1 cellular context compared by ENCODE assay signal in the genomic region with DNA sequence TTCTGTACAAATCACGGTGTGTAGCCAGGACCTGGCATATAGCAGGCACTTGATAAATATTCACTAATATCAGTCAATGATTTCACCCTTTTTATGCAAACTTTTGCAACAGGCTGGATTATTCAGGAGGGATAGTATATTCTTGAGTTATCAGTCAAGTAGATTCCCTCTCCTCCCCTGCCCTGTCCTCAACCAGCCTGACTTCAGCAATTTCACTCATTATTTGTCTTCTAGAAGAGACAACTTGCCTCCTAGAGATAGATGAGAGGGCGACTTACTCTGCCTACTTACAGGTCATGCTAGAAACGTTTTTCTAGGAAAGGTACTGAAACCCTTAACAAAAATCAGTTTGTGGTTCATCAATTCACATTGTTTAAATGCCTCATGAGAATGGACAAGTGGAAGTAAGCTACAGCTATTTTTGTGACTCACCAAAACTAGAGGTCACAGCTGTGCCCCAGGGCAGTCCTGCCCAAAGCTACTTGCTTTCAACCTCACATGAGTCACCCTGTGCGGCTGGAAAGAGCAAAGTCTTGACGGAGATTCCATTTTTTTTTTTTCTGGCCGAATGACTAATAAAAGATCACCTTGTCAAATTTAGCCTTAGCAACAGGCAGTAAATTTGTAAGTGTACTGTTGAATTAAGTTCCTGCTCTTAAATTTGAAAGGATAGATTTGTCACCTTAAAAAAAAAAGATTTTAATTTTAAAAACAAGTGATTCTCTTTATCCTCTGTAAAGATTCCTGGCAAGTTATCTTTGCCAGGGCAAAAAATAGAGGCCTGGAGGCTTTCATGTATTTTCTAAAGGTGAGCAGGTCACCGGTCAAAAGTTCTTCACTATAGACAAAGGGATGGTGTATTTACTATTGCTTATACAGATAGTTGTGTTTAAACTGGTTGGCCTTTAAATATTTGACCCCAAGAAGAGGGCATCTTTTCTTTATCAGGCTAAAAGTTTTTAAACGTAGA.
TF ChIP-seq lines count a peak whose summit lies in the region.

No MANE protein-coding gene starts in this region.

TF ChIP-seq in HepG2, 621 proteins besides CTCF, POLR2A, EP300 and RAD21 (continued from another document and continues in another):
- TF ChIP-seq, protein P1, sequence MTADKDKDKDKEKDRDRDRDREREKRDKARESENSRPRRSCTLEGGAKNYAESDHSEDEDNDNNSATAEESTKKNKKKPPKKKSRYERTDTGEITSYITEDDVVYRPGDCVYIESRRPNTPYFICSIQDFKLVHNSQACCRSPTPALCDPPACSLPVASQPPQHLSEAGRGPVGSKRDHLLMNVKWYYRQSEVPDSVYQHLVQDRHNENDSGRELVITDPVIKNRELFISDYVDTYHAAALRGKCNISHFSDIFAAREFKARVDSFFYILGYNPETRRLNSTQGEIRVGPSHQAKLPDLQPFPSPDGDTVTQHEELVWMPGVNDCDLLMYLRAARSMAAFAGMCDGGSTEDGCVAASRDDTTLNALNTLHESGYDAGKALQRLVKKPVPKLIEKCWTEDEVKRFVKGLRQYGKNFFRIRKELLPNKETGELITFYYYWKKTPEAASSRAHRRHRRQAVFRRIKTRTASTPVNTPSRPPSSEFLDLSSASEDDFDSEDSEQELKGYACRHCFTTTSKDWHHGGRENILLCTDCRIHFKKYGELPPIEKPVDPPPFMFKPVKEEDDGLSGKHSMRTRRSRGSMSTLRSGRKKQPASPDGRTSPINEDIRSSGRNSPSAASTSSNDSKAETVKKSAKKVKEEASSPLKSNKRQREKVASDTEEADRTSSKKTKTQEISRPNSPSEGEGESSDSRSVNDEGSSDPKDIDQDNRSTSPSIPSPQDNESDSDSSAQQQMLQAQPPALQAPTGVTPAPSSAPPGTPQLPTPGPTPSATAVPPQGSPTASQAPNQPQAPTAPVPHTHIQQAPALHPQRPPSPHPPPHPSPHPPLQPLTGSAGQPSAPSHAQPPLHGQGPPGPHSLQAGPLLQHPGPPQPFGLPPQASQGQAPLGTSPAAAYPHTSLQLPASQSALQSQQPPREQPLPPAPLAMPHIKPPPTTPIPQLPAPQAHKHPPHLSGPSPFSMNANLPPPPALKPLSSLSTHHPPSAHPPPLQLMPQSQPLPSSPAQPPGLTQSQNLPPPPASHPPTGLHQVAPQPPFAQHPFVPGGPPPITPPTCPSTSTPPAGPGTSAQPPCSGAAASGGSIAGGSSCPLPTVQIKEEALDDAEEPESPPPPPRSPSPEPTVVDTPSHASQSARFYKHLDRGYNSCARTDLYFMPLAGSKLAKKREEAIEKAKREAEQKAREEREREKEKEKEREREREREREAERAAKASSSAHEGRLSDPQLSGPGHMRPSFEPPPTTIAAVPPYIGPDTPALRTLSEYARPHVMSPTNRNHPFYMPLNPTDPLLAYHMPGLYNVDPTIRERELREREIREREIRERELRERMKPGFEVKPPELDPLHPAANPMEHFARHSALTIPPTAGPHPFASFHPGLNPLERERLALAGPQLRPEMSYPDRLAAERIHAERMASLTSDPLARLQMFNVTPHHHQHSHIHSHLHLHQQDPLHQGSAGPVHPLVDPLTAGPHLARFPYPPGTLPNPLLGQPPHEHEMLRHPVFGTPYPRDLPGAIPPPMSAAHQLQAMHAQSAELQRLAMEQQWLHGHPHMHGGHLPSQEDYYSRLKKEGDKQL (CRISPR knock-in tag; IDR thresholded peaks at IDR 0.05; ENCODE audit: low read depth), result peak; percentile 64
- TF ChIP-seq ERF (CRISPR knock-in tag; IDR thresholded peaks at IDR 0.05) (peak; percentile 52), IKZF4 (CRISPR knock-in tag; IDR thresholded peaks at IDR 0.05; ENCODE audit: borderline replicate concordance, low read depth, not compliant biosample characterization) (no peak), MYC (CRISPR knock-in tag; IDR thresholded peaks at IDR 0.05; ENCODE audit: borderline replicate concordance) (0 out of 2 replicates have a peak, but pooled peaks have one; percentile 34), ZNF672 (CRISPR knock-in tag; IDR thresholded peaks at IDR 0.05) (no peak), ZNF775 (CRISPR knock-in tag; IDR thresholded peaks at IDR 0.05; ENCODE audit: borderline replicate concordance) (no peak), ZFP36L1 (CRISPR knock-in tag; IDR thresholded peaks at IDR 0.05) (0 out of 2 replicates have a peak, but pooled peaks have one; percentile 30), SALL1 (CRISPR knock-in tag; IDR thresholded peaks at IDR 0.05) (peak; percentile 88), MLLT10 (CRISPR knock-in tag; IDR thresholded peaks at IDR 0.05) (no peak), CREB1 (IDR thresholded peaks at IDR 0.05) (peak; percentile 67), CREB1 (CRISPR knock-in tag; IDR thresholded peaks at IDR 0.05) (peak; percentile 27; the same call in 1 of the 2 replicates), POLR2G (IDR thresholded peaks at IDR 0.05; ENCODE audit: low read depth, low read length) (0 out of 2 replicates have a peak, but pooled peaks have one; percentile 36), ZKSCAN8 (CRISPR knock-in tag; IDR thresholded peaks at IDR 0.05; ENCODE audit: borderline replicate concordance) (peak; percentile 29; the same call in 1 of the 2 replicates), ZNF562 (CRISPR knock-in tag; IDR thresholded peaks at IDR 0.05; ENCODE audit: borderline replicate concordance) (no peak), CEBPG (CRISPR knock-in tag; IDR thresholded peaks at IDR 0.05) (0 out of 2 replicates have a peak, but pooled peaks have one; percentile 26), ATF1 (CRISPR knock-in tag; IDR thresholded peaks at IDR 0.05) (peak; percentile 56), RBM39 (IDR thresholded peaks at IDR 0.05; ENCODE audit: low read depth, low read length, poor library complexity, severe bottlenecking) (no peak), RARA (CRISPR knock-in tag; IDR thresholded peaks at IDR 0.05) (peak; percentile 95), ZNF34 (CRISPR knock-in tag; IDR thresholded peaks at IDR 0.05; ENCODE audit: borderline replicate concordance) (no peak), SRSF4 (IDR thresholded peaks at IDR 0.05; ENCODE audit: low read depth, low read length, poor library complexity, severe bottlenecking) (no peak), XRCC5 (optimal IDR thresholded peaks at IDR 0.05; ENCODE audit: low read length) (peak; percentile 35), MAFK (conservative IDR thresholded peaks at IDR 0.05 in 1 of 2, IDR thresholded peaks at IDR 0.05 in 1 of 2; ENCODE audit: low read length in 2 of 2) (peak in 1 of 2 experiments; percentile 22; a peak in 1 of 4 replicates), JUN (CRISPR knock-in tag; IDR thresholded peaks at IDR 0.05) (peak; percentile 93), MED1 (CRISPR knock-in tag; IDR thresholded peaks at IDR 0.05) (peak; percentile 83; the same call in 1 of the 2 replicates), NFYC (CRISPR knock-in tag; IDR thresholded peaks at IDR 0.05) (no peak), RBM22 (optimal IDR thresholded peaks at IDR 0.05; ENCODE audit: low read length) (no peak), ATF7 (IDR thresholded peaks at IDR 0.05) (0 out of 2 replicates have a peak, but pooled peaks have one; percentile 31), ATF7 (CRISPR knock-in tag; IDR thresholded peaks at IDR 0.05) (no peak), RFXANK (CRISPR knock-in tag; IDR thresholded peaks at IDR 0.05) (no peak), YEATS4 (CRISPR knock-in tag; IDR thresholded peaks at IDR 0.05; ENCODE audit: borderline replicate concordance) (0 out of 2 replicates have a peak, but pooled peaks have one; percentile 13), KAT7 (CRISPR knock-in tag; IDR thresholded peaks at IDR 0.05; ENCODE audit: borderline replicate concordance) (no peak), SIX4 (CRISPR knock-in tag; IDR thresholded peaks at IDR 0.05) (peak; percentile 11; the same call in 1 of the 2 replicates), ZNF703 (CRISPR knock-in tag; IDR thresholded peaks at IDR 0.05; ENCODE audit: borderline replicate concordance) (no peak), ZNF382 (CRISPR knock-in tag; IDR thresholded peaks at IDR 0.05; ENCODE audit: borderline replicate concordance) (no peak), SMC3 (IDR thresholded peaks at IDR 0.05; ENCODE audit: low read length) (peak; percentile 22)
- TF ChIP-seq, protein P2, sequence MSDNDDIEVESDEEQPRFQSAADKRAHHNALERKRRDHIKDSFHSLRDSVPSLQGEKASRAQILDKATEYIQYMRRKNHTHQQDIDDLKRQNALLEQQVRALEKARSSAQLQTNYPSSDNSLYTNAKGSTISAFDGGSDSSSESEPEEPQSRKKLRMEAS (IDR thresholded peaks at IDR 0.05), result peak; percentile 58
- TF ChIP-seq, protein P3, sequence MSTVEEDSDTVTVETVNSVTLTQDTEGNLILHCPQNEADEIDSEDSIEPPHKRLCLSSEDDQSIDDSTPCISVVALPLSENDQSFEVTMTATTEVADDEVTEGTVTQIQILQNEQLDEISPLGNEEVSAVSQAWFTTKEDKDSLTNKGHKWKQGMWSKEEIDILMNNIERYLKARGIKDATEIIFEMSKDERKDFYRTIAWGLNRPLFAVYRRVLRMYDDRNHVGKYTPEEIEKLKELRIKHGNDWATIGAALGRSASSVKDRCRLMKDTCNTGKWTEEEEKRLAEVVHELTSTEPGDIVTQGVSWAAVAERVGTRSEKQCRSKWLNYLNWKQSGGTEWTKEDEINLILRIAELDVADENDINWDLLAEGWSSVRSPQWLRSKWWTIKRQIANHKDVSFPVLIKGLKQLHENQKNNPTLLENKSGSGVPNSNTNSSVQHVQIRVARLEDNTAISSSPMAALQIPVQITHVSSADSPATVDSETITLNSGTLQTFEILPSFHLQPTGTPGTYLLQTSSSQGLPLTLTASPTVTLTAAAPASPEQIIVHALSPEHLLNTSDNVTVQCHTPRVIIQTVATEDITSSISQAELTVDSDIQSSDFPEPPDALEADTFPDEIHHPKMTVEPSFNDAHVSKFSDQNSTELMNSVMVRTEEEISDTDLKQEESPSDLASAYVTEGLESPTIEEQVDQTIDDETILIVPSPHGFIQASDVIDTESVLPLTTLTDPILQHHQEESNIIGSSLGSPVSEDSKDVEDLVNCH (CRISPR knock-in tag; IDR thresholded peaks at IDR 0.05), result no peak
- TF ChIP-seq, protein P4, sequence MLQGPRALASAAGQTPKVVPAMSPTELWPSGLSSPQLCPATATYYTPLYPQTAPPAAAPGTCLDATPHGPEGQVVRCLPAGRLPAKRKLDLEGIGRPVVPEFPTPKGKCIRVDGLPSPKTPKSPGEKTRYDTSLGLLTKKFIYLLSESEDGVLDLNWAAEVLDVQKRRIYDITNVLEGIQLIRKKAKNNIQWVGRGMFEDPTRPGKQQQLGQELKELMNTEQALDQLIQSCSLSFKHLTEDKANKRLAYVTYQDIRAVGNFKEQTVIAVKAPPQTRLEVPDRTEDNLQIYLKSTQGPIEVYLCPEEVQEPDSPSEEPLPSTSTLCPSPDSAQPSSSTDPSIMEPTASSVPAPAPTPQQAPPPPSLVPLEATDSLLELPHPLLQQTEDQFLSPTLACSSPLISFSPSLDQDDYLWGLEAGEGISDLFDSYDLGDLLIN (CRISPR knock-in tag; IDR thresholded peaks at IDR 0.05; ENCODE audit: borderline replicate concordance), result no peak
- TF ChIP-seq, protein P5, sequence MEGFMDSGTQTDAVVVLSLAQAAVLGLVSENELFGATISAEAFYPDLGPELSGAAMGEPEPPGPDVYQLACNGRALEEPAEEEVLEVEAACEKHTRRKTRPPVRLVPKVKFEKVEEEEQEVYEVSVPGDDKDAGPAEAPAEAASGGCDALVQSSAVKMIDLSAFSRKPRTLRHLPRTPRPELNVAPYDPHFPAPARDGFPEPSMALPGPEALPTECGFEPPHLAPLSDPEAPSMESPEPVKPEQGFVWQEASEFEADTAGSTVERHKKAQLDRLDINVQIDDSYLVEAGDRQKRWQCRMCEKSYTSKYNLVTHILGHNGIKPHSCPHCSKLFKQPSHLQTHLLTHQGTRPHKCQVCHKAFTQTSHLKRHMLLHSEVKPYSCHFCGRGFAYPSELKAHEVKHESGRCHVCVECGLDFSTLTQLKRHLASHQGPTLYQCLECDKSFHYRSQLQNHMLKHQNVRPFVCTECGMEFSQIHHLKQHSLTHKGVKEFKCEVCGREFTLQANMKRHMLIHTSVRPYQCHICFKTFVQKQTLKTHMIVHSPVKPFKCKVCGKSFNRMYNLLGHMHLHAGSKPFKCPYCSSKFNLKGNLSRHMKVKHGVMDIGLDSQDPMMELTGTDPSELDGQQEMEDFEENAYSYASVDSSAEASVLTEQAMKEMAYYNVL (CRISPR knock-in tag; IDR thresholded peaks at IDR 0.05; ENCODE audit: borderline replicate concordance), result peak; percentile 56; the same call in 1 of the 2 replicates
- TF ChIP-seq, protein P6, sequence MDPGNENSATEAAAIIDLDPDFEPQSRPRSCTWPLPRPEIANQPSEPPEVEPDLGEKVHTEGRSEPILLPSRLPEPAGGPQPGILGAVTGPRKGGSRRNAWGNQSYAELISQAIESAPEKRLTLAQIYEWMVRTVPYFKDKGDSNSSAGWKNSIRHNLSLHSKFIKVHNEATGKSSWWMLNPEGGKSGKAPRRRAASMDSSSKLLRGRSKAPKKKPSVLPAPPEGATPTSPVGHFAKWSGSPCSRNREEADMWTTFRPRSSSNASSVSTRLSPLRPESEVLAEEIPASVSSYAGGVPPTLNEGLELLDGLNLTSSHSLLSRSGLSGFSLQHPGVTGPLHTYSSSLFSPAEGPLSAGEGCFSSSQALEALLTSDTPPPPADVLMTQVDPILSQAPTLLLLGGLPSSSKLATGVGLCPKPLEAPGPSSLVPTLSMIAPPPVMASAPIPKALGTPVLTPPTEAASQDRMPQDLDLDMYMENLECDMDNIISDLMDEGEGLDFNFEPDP (CRISPR knock-in tag; conservative IDR thresholded peaks at IDR 0.05), result no peak
- TF ChIP-seq, protein P7, sequence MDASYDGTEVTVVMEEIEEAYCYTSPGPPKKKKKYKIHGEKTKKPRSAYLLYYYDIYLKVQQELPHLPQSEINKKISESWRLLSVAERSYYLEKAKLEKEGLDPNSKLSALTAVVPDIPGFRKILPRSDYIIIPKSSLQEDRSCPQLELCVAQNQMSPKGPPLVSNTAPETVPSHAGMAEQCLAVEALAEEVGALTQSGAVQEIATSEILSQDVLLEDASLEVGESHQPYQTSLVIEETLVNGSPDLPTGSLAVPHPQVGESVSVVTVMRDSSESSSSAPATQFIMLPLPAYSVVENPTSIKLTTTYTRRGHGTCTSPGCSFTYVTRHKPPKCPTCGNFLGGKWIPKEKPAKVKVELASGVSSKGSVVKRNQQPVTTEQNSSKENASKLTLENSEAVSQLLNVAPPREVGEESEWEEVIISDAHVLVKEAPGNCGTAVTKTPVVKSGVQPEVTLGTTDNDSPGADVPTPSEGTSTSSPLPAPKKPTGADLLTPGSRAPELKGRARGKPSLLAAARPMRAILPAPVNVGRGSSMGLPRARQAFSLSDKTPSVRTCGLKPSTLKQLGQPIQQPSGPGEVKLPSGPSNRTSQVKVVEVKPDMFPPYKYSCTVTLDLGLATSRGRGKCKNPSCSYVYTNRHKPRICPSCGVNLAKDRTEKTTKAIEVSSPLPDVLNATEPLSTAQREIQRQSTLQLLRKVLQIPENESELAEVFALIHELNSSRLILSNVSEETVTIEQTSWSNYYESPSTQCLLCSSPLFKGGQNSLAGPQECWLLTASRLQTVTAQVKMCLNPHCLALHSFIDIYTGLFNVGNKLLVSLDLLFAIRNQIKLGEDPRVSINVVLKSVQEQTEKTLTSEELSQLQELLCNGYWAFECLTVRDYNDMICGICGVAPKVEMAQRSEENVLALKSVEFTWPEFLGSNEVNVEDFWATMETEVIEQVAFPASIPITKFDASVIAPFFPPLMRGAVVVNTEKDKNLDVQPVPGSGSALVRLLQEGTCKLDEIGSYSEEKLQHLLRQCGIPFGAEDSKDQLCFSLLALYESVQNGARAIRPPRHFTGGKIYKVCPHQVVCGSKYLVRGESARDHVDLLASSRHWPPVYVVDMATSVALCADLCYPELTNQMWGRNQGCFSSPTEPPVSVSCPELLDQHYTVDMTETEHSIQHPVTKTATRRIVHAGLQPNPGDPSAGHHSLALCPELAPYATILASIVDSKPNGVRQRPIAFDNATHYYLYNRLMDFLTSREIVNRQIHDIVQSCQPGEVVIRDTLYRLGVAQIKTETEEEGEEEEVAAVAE (CRISPR knock-in tag; IDR thresholded peaks at IDR 0.05; ENCODE audit: borderline replicate concordance), result 0 out of 2 replicates have a peak, but pooled peaks have one; percentile 35
